9 cellular contexts compared by ENCODE assay signal in genomic region chr6:37005061-37005810, GRCh38. TPM values are rescaled to one million over a fixed set of nuclear protein-coding genes. Genes with fewer than 3 reads are reported as not detected.
A peak's percentile ranks its signal among the peaks of the same experiment; 100 is the strongest.
DNase-seq lines count a peak whose midpoint lies in the region; ATAC-seq, FAIRE-seq and TF ChIP-seq lines count a peak whose summit lies in the region.
"Had no signal": no experiment of that assay in that cellular context is flagged by ENCODE, and none has a peak within 500 bp of the region (broad histone marks: within the 10 kb centered on the region; RNA-seq: fewer than 3 reads in every experiment).

A gene with protein sequence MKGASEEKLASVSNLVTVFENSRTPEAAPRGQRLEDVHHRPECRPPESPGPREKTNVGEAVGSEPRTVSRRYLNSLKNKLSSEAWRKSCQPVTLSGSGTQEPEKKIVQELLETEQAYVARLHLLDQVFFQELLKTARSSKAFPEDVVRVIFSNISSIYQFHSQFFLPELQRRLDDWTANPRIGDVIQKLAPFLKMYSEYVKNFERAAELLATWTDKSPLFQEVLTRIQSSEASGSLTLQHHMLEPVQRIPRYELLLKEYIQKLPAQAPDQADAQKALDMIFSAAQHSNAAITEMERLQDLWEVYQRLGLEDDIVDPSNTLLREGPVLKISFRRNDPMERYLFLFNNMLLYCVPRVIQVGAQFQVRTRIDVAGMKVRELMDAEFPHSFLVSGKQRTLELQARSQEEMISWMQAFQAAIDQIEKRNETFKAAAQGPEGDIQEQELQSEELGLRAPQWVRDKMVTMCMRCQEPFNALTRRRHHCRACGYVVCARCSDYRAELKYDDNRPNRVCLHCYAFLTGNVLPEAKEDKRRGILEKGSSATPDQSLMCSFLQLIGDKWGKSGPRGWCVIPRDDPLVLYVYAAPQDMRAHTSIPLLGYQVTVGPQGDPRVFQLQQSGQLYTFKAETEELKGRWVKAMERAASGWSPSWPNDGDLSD (plus strand): TSS chr6:37005655. CDS start chr6:37005818, 163 bp downstream.

- H3K9ac ChIP-seq in Loucy (ENCODE audit: low read depth, low read length, poor library complexity, severe bottlenecking) = no peak within 1 kb of the TSS

- no peak within 1 kb of the TSS for H3K4me3 Mint-ChIP-seq in activated CD4-positive, alpha-beta T cell treated with anti-CD3 and anti-CD28 coated beads, Interleukin-2, amount 10 ng/mL, durations not matched to agents 24 days and 14 days

- no peaks in the 10 kb centered on the region for H3K9me2 ChIP-seq in Loucy (replicated peaks; ENCODE audit: low read depth, low read length)

- 84% methylated on average over 12 of the region's 14 CpGs for WGBS in esophagus muscularis mucosa
- WGBS in stomach, 5 donors = 70 to 81% (median 73%) methylated on average over 12 to 14 of the region's 14 CpGs
- 74 to 80% methylated on average over 11 to 14 of the region's 14 CpGs for WGBS in testis, 2 donors

- H3K9me3 ChIP-seq in Loucy (ENCODE audit: insufficient read depth, low read depth, low read length) (no peaks in the 10 kb centered on the region), esophagus muscularis mucosa (no peaks in the 10 kb centered on the region), stomach (no peaks in the 10 kb centered on the region), testis (no peaks in the 10 kb centered on the region)

- TF ChIP-seq CTCF in Loucy (conservative IDR thresholded peaks at IDR 0.05; ENCODE audit: low read length) (no peak), esophagus muscularis mucosa (IDR thresholded peaks at IDR 0.05) (no peak), stomach (IDR thresholded peaks at IDR 0.05) (no peak), testis (IDR thresholded peaks at IDR 0.05) (no peak)

- no peaks in the 10 kb centered on the region for H3K27me3 ChIP-seq in Loucy (ENCODE audit: insufficient read depth, low read length, poor library complexity, severe bottlenecking)
- H3K27me3 ChIP-seq in esophagus muscularis mucosa = no peaks in the 10 kb centered on the region
- no peaks in the 10 kb centered on the region for H3K27me3 ChIP-seq in stomach
- no peaks in the 10 kb centered on the region for H3K27me3 ChIP-seq in testis

- no peak within 1 kb of the TSS for H2AFZ ChIP-seq in Loucy (ENCODE audit: low read length)

- no peaks in the 10 kb centered on the region for H3K36me3 Mint-ChIP-seq in activated CD4-positive, alpha-beta T cell treated with anti-CD3 and anti-CD28 coated beads, Interleukin-2, amount 10 ng/mL, durations not matched to agents 24 days and 14 days (ENCODE audit: low read depth)

- TF ChIP-seq EP300 in esophagus muscularis mucosa (IDR thresholded peaks at IDR 0.05) (no peak), stomach (IDR thresholded peaks at IDR 0.05) (no peak)

- no peaks in the 10 kb centered on the region for H3F3A ChIP-seq in Loucy (ENCODE audit: low read depth)

- peak; percentile 79 for FAIRE-seq in GM12891 (lab: Jason Lieb, UNC)
- FAIRE-seq: bronchial epithelial cell had no signal

- H3K36me3 ChIP-seq in Loucy (ENCODE audit: insufficient read depth, low read length) (no peaks in the 10 kb centered on the region), esophagus muscularis mucosa (no peaks in the 10 kb centered on the region), stomach (no peaks in the 10 kb centered on the region), testis (ENCODE audit: low read depth, missing control alignments) (no peaks in the 10 kb centered on the region)

- H3K27ac Mint-ChIP-seq in activated CD4-positive, alpha-beta T cell treated with anti-CD3 and anti-CD28 coated beads, Interleukin-2, amount 10 ng/mL, durations not matched to agents 24 days and 14 days = no peak within 1 kb of the TSS

- intact Hi-C loops in esophagus muscularis mucosa (cut with DNase I) = no loop called here
- intact Hi-C loops in stomach (cut with DNase I; ENCODE audit: low total_unique reads) = no loop called here
- intact Hi-C loops in activated CD4-positive, alpha-beta T cell treated with anti-CD3 and anti-CD28 coated beads, Interleukin-2, amount 10 ng/mL, durations not matched to agents 24 days and 14 days (cut with micrococcal nuclease) = no loop called here
- intact Hi-C loops in testis (cut with DNase I; ENCODE audit: low total_unique reads) = no loop called here

- H3K4me1 ChIP-seq in Loucy (ENCODE audit: insufficient read depth, low read length, poor library complexity, severe bottlenecking) (peaks cover 5% of the 10 kb centered on the region), esophagus muscularis mucosa (no peaks in the 10 kb centered on the region), stomach (peaks cover 0 to 14% (median 0%) of the 10 kb centered on the region in 4 donors), testis (peaks cover 7% of the 10 kb centered on the region)

- peak within 1 kb of the TSS; percentile 25 for H3K4me2 ChIP-seq in Loucy (ENCODE audit: low read depth, low read length, poor library complexity, severe bottlenecking)

- H3K4me3 ChIP-seq in Loucy (ENCODE audit: low read length, poor library complexity, severe bottlenecking) (no peak within 1 kb of the TSS), esophagus muscularis mucosa (peak within 1 kb of the TSS; percentile 29 to 49 (median 34)), stomach (peak within 1 kb of the TSS; percentile 15 to 44 (median 27)), testis (no peak within 1 kb of the TSS)

- H3K79me2 ChIP-seq in Loucy (ENCODE audit: insufficient read depth, low read length) = no peaks in the 10 kb centered on the region

- ATAC-seq in GM21423 (IDR thresholded peaks at IDR 0.05; ENCODE audit: unreplicated experiment) = peak; percentile 68

- TF ChIP-seq POLR2A in GM12891 (IDR thresholded peaks at IDR 0.05; ENCODE audit: low read depth, low read length) (peak; percentile 38; the same call in 1 of the 2 replicates), esophagus muscularis mucosa (IDR thresholded peaks at IDR 0.05; ENCODE audit: low read depth) (no peak), stomach (IDR thresholded peaks at IDR 0.05) (no peak), erythroblast (IDR thresholded peaks at IDR 0.05; ENCODE audit: low read length) (no peak), testis (IDR thresholded peaks at IDR 0.05) (no peak)

- peak within 1 kb of the TSS in 2 of 4 donors; percentile 13 to 31 for H3K27ac ChIP-seq in esophagus muscularis mucosa (replicated peaks in 1 of 4)
- H3K27ac ChIP-seq in stomach = peak within 1 kb of the TSS in 2 of 5 donors; percentile 24 to 64
- no peak within 1 kb of the TSS for H3K27ac ChIP-seq in testis

- H3K9me3 Mint-ChIP-seq in activated CD4-positive, alpha-beta T cell treated with anti-CD3 and anti-CD28 coated beads, Interleukin-2, amount 10 ng/mL, durations not matched to agents 24 days and 14 days = no peaks in the 10 kb centered on the region

- peaks cover 12% of the 10 kb centered on the region for H3K4me1 Mint-ChIP-seq in activated CD4-positive, alpha-beta T cell treated with anti-CD3 and anti-CD28 coated beads, Interleukin-2, amount 10 ng/mL, durations not matched to agents 24 days and 14 days

- DNase-seq in GM12891 (ENCODE audit: insufficient read length, low spot score) = peak; percentile 86
- DNase-seq in esophagus muscularis mucosa (ENCODE audit: extremely low spot score) = no peak
- DNase-seq in stomach = no peak
- DNase-seq in activated CD4-positive, alpha-beta T cell treated with anti-CD3 and anti-CD28 coated beads, Interleukin-2, amount 10 ng/mL, durations not matched to agents 24 days and 14 days = no peak
- no peak for DNase-seq in erythroblast (lab: John Stamatoyannopoulos, UW)
- no peak for DNase-seq in testis

- H3K27me3 Mint-ChIP-seq in activated CD4-positive, alpha-beta T cell treated with anti-CD3 and anti-CD28 coated beads, Interleukin-2, amount 10 ng/mL, durations not matched to agents 24 days and 14 days = peaks cover 7% of the 10 kb centered on the region

- H4K20me1 ChIP-seq in Loucy (ENCODE audit: insufficient read depth, low read length, poor library complexity, severe bottlenecking) = no peaks in the 10 kb centered on the region

TF ChIP-seq in GM12891, 5 proteins besides CTCF, POLR2A, EP300 and RAD21:
- TF ChIP-seq PAX5 (IDR thresholded peaks at IDR 0.05; ENCODE audit: insufficient read depth, low read length, severe bottlenecking) = no peak
- peak; percentile 51; the same call in 1 of the 2 replicates for TF ChIP-seq POLR2AphosphoS5 (IDR thresholded peaks at IDR 0.05; ENCODE audit: low read depth, low read length)
- TF ChIP-seq SPI1 (IDR thresholded peaks at IDR 0.05; ENCODE audit: low read depth, low read length) = peak; percentile 100
- 0 out of 2 replicates have a peak, but pooled peaks have one; percentile 50 for TF ChIP-seq TAF1 (IDR thresholded peaks at IDR 0.05; ENCODE audit: low read depth, low read length)

RNA-seq across cellular contexts. Expression of the gene that starts here (rescaled TPM):
- polyA plus RNA-seq in GM12891 (2012; ENCODE audit: low read depth, missing spikeins) = 6.1 TPM
- total RNA-seq in esophagus muscularis mucosa (10 to 100 TPM; 13.9 to 23.1 (median 19.3) TPM), stomach (10 to 100 TPM in 2 of 5 donors, 1 to 10 TPM in 3; 2.6 to 34.5 (median 7.3) TPM), testis (10 to 100 TPM in 1 of 2 donors, 1 to 10 TPM in 1; 7.0 to 16.0 TPM)
- polyA plus RNA-seq in stomach (1 to 10 TPM; 2.7 to 3.5 (median 3.1) TPM), testis (ENCODE audit: insufficient read depth, low read depth, low replicate concordance) (5.8 TPM)
- total RNA-seq in activated CD4-positive, alpha-beta T cell treated with anti-CD3 and anti-CD28 coated beads, Interleukin-2, amount 10 ng/mL, durations not matched to agents 24 days and 14 days = 0.57 and 0.58 TPM in 2 replicates

Comparison
In these comparisons a context has a peak if more than half of its experiments do, and no peak if none do; other contexts are left out.
1. H3K4me3 ChIP-seq: peak in esophagus muscularis mucosa (4 of 4) and stomach (4 of 4); none in Loucy (single experiment) and testis (0 of 2).